ENCODE assay signal across 19 cellular contexts in genomic region chr1:220926146-220926545, GRCh38. TPM values are rescaled to one million over a fixed set of nuclear protein-coding genes. Genes with fewer than 3 reads are reported as not detected.
DNase-seq lines count a peak whose midpoint lies in the region; ATAC-seq and TF ChIP-seq lines count a peak whose summit lies in the region.
"Had no signal": no experiment of that assay in that cellular context is flagged by ENCODE, and none has a peak within 500 bp of the region (broad histone marks: within the 10 kb centered on the region; RNA-seq: fewer than 3 reads in every experiment).

No MANE protein-coding gene starts in this region.

- no CpG with 5 or more reads among the region's 4 CpGs for WGBS in H9 (ENCODE audit: extremely low coverage, insufficient read length, low lambda C conversion rate)

- peaks cover 11% of the 10 kb centered on the region for H3K4me1 ChIP-seq in ACC112 (ENCODE audit: control insufficient read depth, insufficient read depth, low read length, unreplicated experiment)
- H3K4me1 ChIP-seq in MM.1S (ENCODE audit: low read length), result no peaks in the 10 kb centered on the region
- peaks cover 2% of the 10 kb centered on the region; the same call in 1 of the 2 replicates for H3K4me1 ChIP-seq in H9 (ENCODE audit: insufficient read depth, low read length)
- H3K4me1 ChIP-seq: ascending aorta, prostate gland, transverse colon had no signal

- DNase-seq in GM04504 (ENCODE audit: low read depth) (peak; percentile 59), NCI-H774 (lab: John Stamatoyannopoulos, UW) (peak; percentile 34), glomerular visceral epithelial cell (ENCODE audit: extremely low spot score) (peak; percentile 11), MM.1S (no peak), H9 (no peak)
- no peak for DNase-seq in stimulated activated CD4-positive, alpha-beta T cell treated with anti-CD3 and anti-CD28 coated beads, Interleukin-4, amount 100 ng/mL, for 4 hours
- DNase-seq: activated CD8-positive, alpha-beta T cell treated with anti-CD3 and anti-CD28 coated beads, Interleukin-2, amount 10 ng/mL, durations not matched to agents 7 days and 5 days; activated effector memory CD4-positive, alpha-beta T cell treated with anti-CD3 and anti-CD28 coated beads, Interleukin-2, amount 50 U/mL, for 16 hours; cortex of kidney; left ventricle myocardium superior; naive thymus-derived CD8-positive, alpha-beta T cell; PC-9; stimulated activated CD4-positive, alpha-beta T cell treated with anti-CD3 and anti-CD28 coated beads, Interleukin-2, amount 100 ng/mL, for 24 hours; transverse colon had no signal

- H3K36me3 Mint-ChIP-seq in H9 (ENCODE audit: insufficient read depth in 1 of 3, low read depth in 3 of 3), result no peaks in the 10 kb centered on the region; a peak in 1 of 7 replicates
- H3K36me3 Mint-ChIP-seq: naive thymus-derived CD8-positive, alpha-beta T cell had no signal

- no peak overlapping the region for H3K4me3 ChIP-seq in ACC112 (ENCODE audit: low read depth, low read length)
- H3K4me3 ChIP-seq in MM.1S (ENCODE audit: low read length), result no peak overlapping the region
- H3K4me3 ChIP-seq: ascending aorta, GM23338, PC-9, prostate gland, transverse colon had no signal

- H2AFZ ChIP-seq in ACC112 (ENCODE audit: low read length, unreplicated experiment) (peak overlapping the region; percentile 59), MM.1S (ENCODE audit: low read length) (no peak overlapping the region), H9 (ENCODE audit: low read length) (no peak overlapping the region)
- H2AFZ ChIP-seq: GM23338, PC-9 had no signal

- H3K9me2 ChIP-seq in MM.1S (replicated peaks; ENCODE audit: insufficient read depth, low read length), result no peaks in the 10 kb centered on the region

- ATAC-seq in HG02623 (IDR thresholded peaks at IDR 0.05; ENCODE audit: unreplicated experiment), result no peak
- ATAC-seq: activated CD8-positive, alpha-beta T cell treated with anti-CD3 and anti-CD28 coated beads, Interleukin-2, amount 10 ng/mL, durations not matched to agents 7 days and 5 days; GM23338; left ventricle myocardium superior; naive thymus-derived CD8-positive, alpha-beta T cell had no signal

- no peak overlapping the region for H2BK120ac ChIP-seq in H9 (ENCODE audit: low read depth, low read length, poor library complexity, severe bottlenecking)

- no peaks in the 10 kb centered on the region for H3K9me3 ChIP-seq in MM.1S (replicated peaks; ENCODE audit: insufficient read depth, low read length)
- no peaks in the 10 kb centered on the region for H3K9me3 ChIP-seq in H9 (ENCODE audit: control insufficient read depth, low read depth, low read length)
- H3K9me3 ChIP-seq: ascending aorta, prostate gland, transverse colon had no signal

- H3K27me3 ChIP-seq in ACC112 (ENCODE audit: insufficient read depth, low read length) (no peaks in the 10 kb centered on the region), MM.1S (replicated peaks; ENCODE audit: insufficient read depth, low read length) (no peaks in the 10 kb centered on the region), H9 (ENCODE audit: insufficient read depth, low read length) (no peaks in the 10 kb centered on the region)
- H3K27me3 ChIP-seq: ascending aorta, transverse colon had no signal

- no peaks in the 10 kb centered on the region for H3K23me2 ChIP-seq in H9 (ENCODE audit: insufficient read length, low read depth, low read length, poor library complexity, severe bottlenecking)

- H4K20me1 ChIP-seq in MM.1S (ENCODE audit: insufficient read depth, low read length) (no peaks in the 10 kb centered on the region), H9 (ENCODE audit: control insufficient read depth, insufficient read depth, insufficient read length) (no peaks in the 10 kb centered on the region)

- no peak overlapping the region for H3K4ac ChIP-seq in H9 (ENCODE audit: low read depth, low read length)

- H3K23ac ChIP-seq in H9 (ENCODE audit: insufficient read length, low read depth, low read length), result no peak overlapping the region

- no peak overlapping the region for H3K4me2 ChIP-seq in MM.1S (ENCODE audit: low read depth, low read length)
- H3K4me2 ChIP-seq in H9 (ENCODE audit: insufficient read depth, insufficient read length, low read length), result no peak overlapping the region
- H3K4me2 ChIP-seq: GM23338, PC-9 had no signal

- no peak overlapping the region for H2AK5ac ChIP-seq in H9 (ENCODE audit: insufficient read length, low read length)

- H3K4me1 Mint-ChIP-seq in H9, result peaks cover 16 to 18% of the 10 kb centered on the region in 2 experiments

- H4K91ac ChIP-seq in H9 (ENCODE audit: insufficient read length, low read depth, low read length), result no peak overlapping the region

- no peak overlapping the region for H3K18ac ChIP-seq in H9 (ENCODE audit: insufficient read length, low read depth, low read length)

- TF ChIP-seq CTCF in MM.1S (IDR thresholded peaks at IDR 0.05; ENCODE audit: low read length), result no peak
- no peak for TF ChIP-seq CTCF in H9 (conservative IDR thresholded peaks at IDR 0.05)

- no peak overlapping the region for H2BK15ac ChIP-seq in H9 (ENCODE audit: low read depth, low read length)

- H3K36me3 ChIP-seq in ACC112 (ENCODE audit: insufficient read depth, low read length) (no peaks in the 10 kb centered on the region), MM.1S (replicated peaks; ENCODE audit: insufficient read depth, low read length) (no peaks in the 10 kb centered on the region)
- H3K36me3 ChIP-seq: ascending aorta, prostate gland, transverse colon had no signal

- no peak overlapping the region for H3K9ac ChIP-seq in MM.1S (ENCODE audit: low read length)
- no peak overlapping the region for H3K9ac ChIP-seq in H9 (ENCODE audit: extremely low read depth, insufficient read length, low read length)

- H3F3A ChIP-seq in MM.1S (ENCODE audit: insufficient read depth, low read length), result no peaks in the 10 kb centered on the region

- H3K14ac ChIP-seq in H9 (ENCODE audit: insufficient read depth, low read length), result no peak overlapping the region

- no peak overlapping the region for H2BK12ac ChIP-seq in H9 (ENCODE audit: insufficient read length, low read depth, low read length)

- H3K79me2 ChIP-seq in ACC112 (ENCODE audit: control insufficient read depth, insufficient read depth, low read length, unreplicated experiment) (no peaks in the 10 kb centered on the region), MM.1S (ENCODE audit: low read length) (no peaks in the 10 kb centered on the region), H9 (ENCODE audit: insufficient read depth, low read length) (no peaks in the 10 kb centered on the region)

- no peak overlapping the region for H4K5ac ChIP-seq in H9 (ENCODE audit: insufficient read length, low read depth, low read length)

- no peak overlapping the region for H2BK20ac ChIP-seq in H9 (ENCODE audit: low read depth, low read length, poor library complexity, severe bottlenecking)

- no peaks in the 10 kb centered on the region for H3K9me3 Mint-ChIP-seq in H9
- H3K9me3 Mint-ChIP-seq: GM23338 had no signal

- H3T11ph ChIP-seq in H9 (ENCODE audit: low read length), result no peak overlapping the region

- H4K8ac ChIP-seq in H9 (replicated peaks; ENCODE audit: insufficient read length, low read depth, low read length), result no peak overlapping the region

- H3K4me3 Mint-ChIP-seq in H9, result no peak overlapping the region
- H3K4me3 Mint-ChIP-seq: activated CD8-positive, alpha-beta T cell treated with anti-CD3 and anti-CD28 coated beads, Interleukin-2, amount 10 ng/mL, durations not matched to agents 7 days and 5 days; GM23338; naive thymus-derived CD8-positive, alpha-beta T cell had no signal

- H2BK5ac ChIP-seq in H9 (ENCODE audit: insufficient read length, low read length), result no peak overlapping the region

- no peaks in the 10 kb centered on the region for H3K79me1 ChIP-seq in H9 (ENCODE audit: insufficient read depth, low read depth, low read length, poor library complexity, severe bottlenecking)

- H3K56ac ChIP-seq in H9 (ENCODE audit: insufficient read length, low read depth, low read length), result no peak overlapping the region

- H3K27me3 Mint-ChIP-seq in H9 (ENCODE audit: low read depth), result no peaks in the 10 kb centered on the region; the same call in 1 of the 2 replicates

- no peak overlapping the region for H3K27ac Mint-ChIP-seq in H9
- H3K27ac Mint-ChIP-seq: activated CD8-positive, alpha-beta T cell treated with anti-CD3 and anti-CD28 coated beads, Interleukin-2, amount 10 ng/mL, durations not matched to agents 7 days and 5 days; GM23338 had no signal

- H3K27ac ChIP-seq in ACC112 (ENCODE audit: low read depth, low read length) (peak overlapping the region; percentile 56), MM.1S (ENCODE audit: low read length) (no peak overlapping the region), H9 (ENCODE audit: insufficient read length, low read depth, low read length) (no peak overlapping the region)
- H3K27ac ChIP-seq: ascending aorta, PC-9, prostate gland, transverse colon had no signal

RNA-seq across cellular contexts. Expression of gene HLX, which starts 46.9 kb away (rescaled TPM):
- 0.37 and 0.88 TPM in 2 replicates for total RNA-seq in H9 (2021)
- total RNA-seq: activated CD8-positive, alpha-beta T cell treated with anti-CD3 and anti-CD28 coated beads, Interleukin-2, amount 10 ng/mL, durations not matched to agents 7 days and 5 days had no signal

Comparison
In these comparisons a context has a peak if more than half of its experiments do, and no peak if none do; other contexts are left out.
1. DNase-seq: peak in GM04504 (single experiment), NCI-H774 (single experiment) and glomerular visceral epithelial cell (single experiment); none in stimulated activated CD4-positive, alpha-beta T cell treated with anti-CD3 and anti-CD28 coated beads, Interleukin-4, amount 100 ng/mL, for 4 hours (0 of 2), MM.1S (single experiment) and H9 (single experiment).